ENCODE assay signal across 9 cellular contexts in genomic region chr2:136119717-136120675, GRCh38. TPM values are rescaled to one million over a fixed set of nuclear protein-coding genes. Genes with fewer than 3 reads are reported as not detected.
A peak's percentile ranks its signal among the peaks of the same experiment; 100 is the strongest.
DNase-seq lines count a peak whose midpoint lies in the region; ATAC-seq and TF ChIP-seq lines count a peak whose summit lies in the region.
"Had no signal": no experiment of that assay in that cellular context is flagged by ENCODE, and none has a peak within 500 bp of the region (broad histone marks: within the 10 kb centered on the region; RNA-seq: fewer than 3 reads in every experiment).

No MANE protein-coding gene starts in this region.

- in situ Hi-C loops in IMR-90 (cut with MboI; ENCODE audit: low sequenced_read_pairs): no loop called here

- no TSS peak for BruUV-seq in IMR-90 (replicated peaks; lab: Mats Ljungman, UMichigan)

- DNase-seq in CD8-positive, alpha-beta memory T cell: no peak
- DNase-seq in IMR-90: no peak
- DNase-seq in coronary artery (ENCODE audit: low spot score): no peak
- no peak for DNase-seq in neural progenitor cell (ENCODE audit: low spot score)
- DNase-seq in NCI-H510A (lab: John Stamatoyannopoulos, UW): no peak
- no peak for DNase-seq in 8988T
- DNase-seq in LoVo (ENCODE audit: low spot score): no peak
- DNase-seq in NCI-H187 (lab: John Stamatoyannopoulos, UW): no peak
- DNase-seq: mesenchymal stem cell had no signal

- H3K79me2 ChIP-seq in neural progenitor cell (ENCODE audit: low read depth): peaks cover 11% of the 10 kb centered on the region

- peak overlapping the region; percentile 98 for H3K27ac ChIP-seq in CD8-positive, alpha-beta memory T cell (ENCODE audit: low read depth, low read length)
- no peak overlapping the region for H3K27ac ChIP-seq in IMR-90 (ENCODE audit: insufficient read depth, low read length)
- no peak overlapping the region for H3K27ac ChIP-seq in coronary artery
- no peak overlapping the region for H3K27ac ChIP-seq in neural progenitor cell

- no peak overlapping the region for H2AFZ ChIP-seq in IMR-90 (replicated peaks; ENCODE audit: low read length, poor library complexity)
- peak overlapping the region; percentile 80 for H2AFZ ChIP-seq in neural progenitor cell (replicated peaks)

- no peak overlapping the region for H4K8ac ChIP-seq in IMR-90 (ENCODE audit: low read depth in 2 of 2, low read length in 2 of 2)

- H3K9ac ChIP-seq in IMR-90 (ENCODE audit: low read depth, low read length) (no peak overlapping the region), neural progenitor cell (no peak overlapping the region)

- H3K9me3 ChIP-seq in CD8-positive, alpha-beta memory T cell (ENCODE audit: low read length): no peaks in the 10 kb centered on the region
- H3K9me3 ChIP-seq in IMR-90 (ENCODE audit: control insufficient read depth, insufficient read depth, low read length) (no peaks in the 10 kb centered on the region), neural progenitor cell (ENCODE audit: low read depth) (no peaks in the 10 kb centered on the region)

- no peak overlapping the region for H4K91ac ChIP-seq in IMR-90 (ENCODE audit: insufficient read depth, low read depth, low read length)

- no peak overlapping the region for H3K56ac ChIP-seq in IMR-90 (ENCODE audit: extremely low read depth, insufficient read depth, low read length)

- no peak overlapping the region for H2BK15ac ChIP-seq in IMR-90 (ENCODE audit: low read depth, low read length)

- TF ChIP-seq CTCF in IMR-90 (conservative IDR thresholded peaks at IDR 0.05; ENCODE audit: low read depth, low read length) (no peak), coronary artery (IDR thresholded peaks at IDR 0.05) (no peak), neural progenitor cell (IDR thresholded peaks at IDR 0.05) (no peak)

- CTCF ChIA-PET in CD8-positive, alpha-beta memory T cell (lab: Charles Lee): interaction anchor here (0.8 to 2.7 kb wide), 8 partner anchors 9 to 207 kb away, joined by 3 to 21 read pairs (median 5); no protein-coding TSS in a partner anchor
- CTCF ChIA-PET in IMR-90 (lab: Yijun Ruan, JAX): no interaction called here

- no peak overlapping the region for H3K23ac ChIP-seq in IMR-90 (ENCODE audit: low read depth, low read length)

- H3K4me1 ChIP-seq in CD8-positive, alpha-beta memory T cell (ENCODE audit: insufficient read depth, low read length): peaks cover 47% of the 10 kb centered on the region
- peaks cover 1% of the 10 kb centered on the region; the same call in 1 of the 2 replicates for H3K4me1 ChIP-seq in IMR-90 (ENCODE audit: control insufficient read depth, insufficient read depth, low read length)
- H3K4me1 ChIP-seq in neural progenitor cell: peaks cover 54% of the 10 kb centered on the region

- H2AK5ac ChIP-seq in IMR-90 (ENCODE audit: low read depth, low read length): no peak overlapping the region

- peak overlapping the region; percentile 93 to 100 (median 98) for H3K4me3 Mint-ChIP-seq in CD8-positive, alpha-beta memory T cell
- peak overlapping the region; percentile 99 for H3K4me3 Mint-ChIP-seq in neural progenitor cell

- peaks cover 10% of the 10 kb centered on the region for H3K36me3 ChIP-seq in CD8-positive, alpha-beta memory T cell (ENCODE audit: insufficient read depth, low read length)
- H3K36me3 ChIP-seq in IMR-90 (ENCODE audit: control insufficient read depth, insufficient read depth, low read length) (no peaks in the 10 kb centered on the region), neural progenitor cell (no peaks in the 10 kb centered on the region)

- no CpG with 5 or more reads among the region's 16 CpGs for WGBS in IMR-90 (ENCODE audit: extremely low coverage in 2 of 2, insufficient read length in 1 of 2), 2 experiments

- H2AK9ac ChIP-seq in IMR-90 (replicated peaks; ENCODE audit: low read depth, low read length, poor library complexity): no peak overlapping the region

- H3K4me1 Mint-ChIP-seq in CD8-positive, alpha-beta memory T cell: peaks cover 57 to 67% (median 66%) of the 10 kb centered on the region in 3 donors
- H3K4me1 Mint-ChIP-seq in neural progenitor cell: peaks cover 52% of the 10 kb centered on the region

- peaks cover 0 to 30% of the 10 kb centered on the region in 2 donors for H3K27me3 Mint-ChIP-seq in CD8-positive, alpha-beta memory T cell
- H3K27me3 Mint-ChIP-seq in neural progenitor cell (ENCODE audit: insufficient read depth, low read depth): peaks cover 16% of the 10 kb centered on the region

- dilution Hi-C loops in IMR-90 (cut with HindIII; ENCODE audit: low sequenced_read_pairs, unreplicated experiment): no loop called here

- H4K5ac ChIP-seq in IMR-90 (ENCODE audit: low read depth, low read length): no peak overlapping the region

- peaks cover 52% of the 10 kb centered on the region for H3F3A ChIP-seq in neural progenitor cell (ENCODE audit: low read depth)

- no peaks in the 10 kb centered on the region for H3K27me3 ChIP-seq in CD8-positive, alpha-beta memory T cell (ENCODE audit: insufficient read depth, low read length, poor library complexity, severe bottlenecking)
- H3K27me3 ChIP-seq in IMR-90 (ENCODE audit: control insufficient read depth, insufficient read depth, low read length) (peaks cover 60% of the 10 kb centered on the region), neural progenitor cell (peaks cover 30% of the 10 kb centered on the region)

- no peak overlapping the region for H3K14ac ChIP-seq in IMR-90 (replicated peaks; ENCODE audit: low read depth, low read length)

- H3K18ac ChIP-seq in IMR-90 (ENCODE audit: low read depth, low read length): no peak overlapping the region

- intact Hi-C loops in IMR-90 (cut with micrococcal nuclease): loop anchor here (10.0 kb wide), 1 partner anchor 195 kb away; no protein-coding TSS in a partner anchor

- no peak overlapping the region for H2BK20ac ChIP-seq in IMR-90 (ENCODE audit: low read depth, low read length)

- TF ChIP-seq POLR2A in IMR-90 (IDR thresholded peaks at IDR 0.05; ENCODE audit: low read depth, low read length): no peak

- H2BK120ac ChIP-seq in IMR-90 (ENCODE audit: low read depth, low read length): no peak overlapping the region

- peak overlapping the region; percentile 82 to 100 (median 99) for H3K27ac Mint-ChIP-seq in CD8-positive, alpha-beta memory T cell
- no peak overlapping the region for H3K27ac Mint-ChIP-seq in neural progenitor cell

- H2BK5ac ChIP-seq in IMR-90 (ENCODE audit: low read depth, low read length, poor library complexity, severe bottlenecking): no peak overlapping the region

- ATAC-seq in IMR-90 (ENCODE audit: low read depth): no peak

- no peaks in the 10 kb centered on the region for H3K79me1 ChIP-seq in IMR-90 (ENCODE audit: low read depth in 1 of 2, low read length in 2 of 2)

- peak overlapping the region; percentile 80 for H3K4me2 ChIP-seq in IMR-90 (ENCODE audit: low read depth, low read length)
- H3K4me2 ChIP-seq in neural progenitor cell: peak overlapping the region; percentile 100

- TF ChIP-seq RAD21 in IMR-90 (IDR thresholded peaks at IDR 0.05; ENCODE audit: low read length): no peak

- POLR2A ChIA-PET in CD8-positive, alpha-beta memory T cell (lab: Charles Lee): interaction anchor here (1.8 to 6.4 kb wide), 3 partner anchors 11 to 119 kb away, joined by 9 to 131 read pairs (median 48); no protein-coding TSS in a partner anchor
- POLR2A ChIA-PET in IMR-90 (lab: Charles Lee; ENCODE audit: unreplicated experiment): no interaction called here

- no peaks in the 10 kb centered on the region for H4K20me1 ChIP-seq in IMR-90 (ENCODE audit: insufficient read depth, low read length)
- peaks cover 17% of the 10 kb centered on the region for H4K20me1 ChIP-seq in neural progenitor cell (ENCODE audit: low read depth)

- peaks cover 0 to 11% (median 5%) of the 10 kb centered on the region in 5 donors for H3K9me3 Mint-ChIP-seq in CD8-positive, alpha-beta memory T cell
- no peaks in the 10 kb centered on the region for H3K9me3 Mint-ChIP-seq in neural progenitor cell

- H3K4me3 ChIP-seq in CD8-positive, alpha-beta memory T cell (ENCODE audit: low read length): peak overlapping the region; percentile 52
- no peak overlapping the region for H3K4me3 ChIP-seq in IMR-90 (ENCODE audit: insufficient read depth, low read depth, low read length)
- H3K4me3 ChIP-seq in coronary artery: peak overlapping the region; percentile 69
- peak overlapping the region; percentile 70 for H3K4me3 ChIP-seq in neural progenitor cell

- H3K4ac ChIP-seq in IMR-90 (ENCODE audit: low read depth, low read length): no peak overlapping the region

- peaks cover 8 to 39% (median 12%) of the 10 kb centered on the region in 3 donors for H3K36me3 Mint-ChIP-seq in CD8-positive, alpha-beta memory T cell
- H3K36me3 Mint-ChIP-seq in neural progenitor cell: peaks cover 8% of the 10 kb centered on the region

- no peaks in the 10 kb centered on the region for H3K9me1 ChIP-seq in IMR-90 (ENCODE audit: insufficient read depth, low read length)

TF ChIP-seq in IMR-90, 13 proteins besides CTCF, POLR2A, EP300 and RAD21 (continues in another document):
- no peak for TF ChIP-seq CHD1 (IDR thresholded peaks at IDR 0.05; ENCODE audit: low read depth, low read length)
- TF ChIP-seq BHLHE40 (IDR thresholded peaks at IDR 0.05; ENCODE audit: low read depth, low read length): no peak
- TF ChIP-seq MAZ (IDR thresholded peaks at IDR 0.05; ENCODE audit: borderline replicate concordance, low read depth, low read length): no peak
- no peak for TF ChIP-seq MAFK (IDR thresholded peaks at IDR 0.05; ENCODE audit: low read depth, low read length)
- TF ChIP-seq ELK1 (IDR thresholded peaks at IDR 0.05; ENCODE audit: borderline replicate concordance, low read depth, low read length): no peak
- no peak for TF ChIP-seq RCOR1 (IDR thresholded peaks at IDR 0.05; ENCODE audit: insufficient replicate concordance, low read length)
- TF ChIP-seq CEBPB (IDR thresholded peaks at IDR 0.05; ENCODE audit: low read depth, low read length): no peak

RNA-seq across cellular contexts. Expression of gene CXCR4, which starts 2.0 kb away (rescaled TPM):
- total RNA-seq in CD8-positive, alpha-beta memory T cell: 100 to 1,000 TPM; 102 to 106 TPM
- 569 TPM for polyA plus RNA-seq in CD8-positive, alpha-beta memory T cell
- not detected in 2 replicates for total RNA-seq in IMR-90 (2012; rRNA removed)
- polyA plus RNA-seq in IMR-90 (2012; rRNA removed): not detected in 2 replicates
- not detected in 2 replicates for polyA plus RNA-seq in IMR-90 (2012; cell fraction: cytosol; rRNA removed)
- not detected in 2 replicates for polyA plus RNA-seq in IMR-90 (2012; cell fraction: nucleus; rRNA removed; ENCODE audit: low replicate concordance)
- 31.0 and 32.6 TPM in 2 replicates for total RNA-seq in neural progenitor cell (ENCODE audit: low replicate concordance)

Comparison
In these comparisons a context has a peak if more than half of its experiments do, and no peak if none do; other contexts are left out.
1. RNA of gene CXCR4, which starts 2.0 kb away (total RNA-seq): 102 to 106 TPM in CD8-positive, alpha-beta memory T cell and 31.0 to 32.6 TPM in neural progenitor cell; not detected in IMR-90; every median in the first group is over 10 times any median in the second.